8 cellular contexts compared by ENCODE assay signal in the genomic region with DNA sequence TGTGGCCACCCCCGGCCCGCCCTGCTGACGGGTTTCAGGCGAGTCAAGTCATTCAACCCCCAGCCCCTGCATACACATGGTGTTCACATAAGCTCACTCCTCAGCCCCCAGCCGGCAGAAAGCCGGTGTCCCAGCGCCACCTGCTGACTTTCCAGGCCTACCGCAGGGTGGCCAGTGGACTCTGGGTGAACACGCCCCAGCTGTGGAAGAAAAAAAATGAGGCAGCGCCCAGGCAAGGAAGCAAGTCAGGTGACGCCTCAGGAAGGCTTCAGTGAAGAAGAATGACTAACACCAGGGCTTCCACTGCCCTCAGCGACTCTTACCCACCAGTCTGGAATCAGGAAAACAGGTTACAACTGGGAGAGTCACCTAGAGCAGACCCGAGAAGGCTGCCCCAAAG. TPM values are rescaled to one million over a fixed set of nuclear protein-coding genes. Genes with fewer than 3 reads are reported as not detected.
A peak's percentile ranks its signal among the peaks of the same experiment; 100 is the strongest.
DNase-seq lines count a peak whose midpoint lies in the region; ATAC-seq, FAIRE-seq and TF ChIP-seq lines count a peak whose summit lies in the region.

No MANE protein-coding gene starts in this region.

- H3K27ac Mint-ChIP-seq in chondrocyte (ENCODE audit: unreplicated experiment) = peak overlapping the region; percentile 49

- TF ChIP-seq RAD21 in HepG2 (CRISPR knock-in tag; IDR thresholded peaks at IDR 0.05) = peak; percentile 31; the same call in 1 of the 2 replicates

- H2AFZ ChIP-seq in HepG2 (ENCODE audit: low read length) = no peak overlapping the region

- no peaks in the 10 kb centered on the region for H3K27me3 Mint-ChIP-seq in chondrocyte (ENCODE audit: low read depth)

- TF ChIP-seq POLR2A in HepG2 (IDR thresholded peaks at IDR 0.05; ENCODE audit: insufficient read depth in 1 of 2, low read depth in 2 of 2, low read length in 2 of 2) (no peak), GM12891 (IDR thresholded peaks at IDR 0.05; ENCODE audit: low read depth, low read length) (no peak)

- TF ChIP-seq CTCF in DOHH2 (IDR thresholded peaks at IDR 0.05; ENCODE audit: low read depth, low read length, poor library complexity, severe bottlenecking) (peak; percentile 53), chondrocyte (IDR thresholded peaks at IDR 0.05) (peak; percentile 81), HepG2 (CRISPR knock-in tag; IDR thresholded peaks at IDR 0.05) (peak; percentile 84)

- in situ Hi-C loops in HepG2 (cut with HindIII; ENCODE audit: extremely low pct_ligation_motif_present, low pct_unique_long_range_greater_than_20kb) = no loop called here

- H3K4me1 ChIP-seq in DOHH2 (ENCODE audit: control insufficient read depth, low read length) (no peaks in the 10 kb centered on the region), HepG2 (ENCODE audit: insufficient read depth, low read length) (no peaks in the 10 kb centered on the region)

- H3K4me3 ChIP-seq in DOHH2 (ENCODE audit: low read length) (no peak overlapping the region), HepG2 (replicated peaks in 1 of 3; ENCODE audit: insufficient read depth in 1 of 3, low read depth in 2 of 3, low read length in 3 of 3) (no peak overlapping the region)

- H3K9me2 ChIP-seq in DOHH2 (replicated peaks; ENCODE audit: control insufficient read depth, low read length) = no peaks in the 10 kb centered on the region

- H3K4me2 ChIP-seq in DOHH2 (ENCODE audit: low read length) (no peak overlapping the region), HepG2 (ENCODE audit: low read depth, low read length) (no peak overlapping the region)

- WGBS in HepG2 (ENCODE audit: low lambda C conversion rate) = 43% methylated on average over 2 of the region's 13 CpGs

- H3F3A ChIP-seq in DOHH2 (ENCODE audit: control insufficient read depth, insufficient read depth) = no peaks in the 10 kb centered on the region

- H3K9me3 ChIP-seq in DOHH2 (ENCODE audit: control insufficient read depth, insufficient read depth, low read length) (no peaks in the 10 kb centered on the region), HepG2 (ENCODE audit: low read length) (no peaks in the 10 kb centered on the region)

- H4K20me1 ChIP-seq in DOHH2 (ENCODE audit: control insufficient read depth, insufficient read depth, low read depth, low read length) (no peaks in the 10 kb centered on the region), HepG2 (ENCODE audit: insufficient read depth, low read length) (no peaks in the 10 kb centered on the region)

- no peak overlapping the region for H3K27ac ChIP-seq in DOHH2 (ENCODE audit: low read depth, low read length)
- H3K27ac ChIP-seq in HepG2 (ENCODE audit: extremely low read length, insufficient read depth, low read length) = no peak overlapping the region

- H3K4me3 Mint-ChIP-seq in chondrocyte (ENCODE audit: unreplicated experiment) = no peak overlapping the region

- CTCF ChIA-PET in HepG2 (lab: Yijun Ruan, JAX; ENCODE audit: low intra/inter-chr PET ratio, low total read pairs) = interaction anchor here (0.6 kb wide), 1 partner anchor 39 kb away, joined by 3 read pairs; no protein-coding TSS in a partner anchor

- H3K27me3 ChIP-seq in DOHH2 (ENCODE audit: control insufficient read depth, low read length) (no peaks in the 10 kb centered on the region), HepG2 (ENCODE audit: control insufficient read depth in 1 of 2, insufficient read depth in 2 of 2, low read length in 2 of 2) (no peaks in the 10 kb centered on the region)

- H3K9me3 Mint-ChIP-seq in chondrocyte (ENCODE audit: low read depth) = peaks cover 9% of the 10 kb centered on the region

- peaks cover 5% of the 10 kb centered on the region for H3K36me3 Mint-ChIP-seq in chondrocyte (ENCODE audit: low read depth)

- intact Hi-C loops in HepG2 (cut with micrococcal nuclease; ENCODE audit: unreplicated experiment) = no loop called here

- no TSS peak for BruUV-seq in HepG2 (replicated peaks; lab: Mats Ljungman, UMichigan)

- H3K79me2 ChIP-seq in DOHH2 (ENCODE audit: control insufficient read depth, low read length) (no peaks in the 10 kb centered on the region), HepG2 (ENCODE audit: insufficient read depth, low read length) (peaks cover 2% of the 10 kb centered on the region)

- no peak overlapping the region for H3K9ac ChIP-seq in HepG2 (ENCODE audit: insufficient read depth, low read depth, low read length)

- FAIRE-seq in HepG2 (lab: Jason Lieb, UNC) (peak; percentile 75), GM12891 (lab: Jason Lieb, UNC) (no peak)

- H3K4me1 Mint-ChIP-seq in chondrocyte (ENCODE audit: low read depth) = peaks cover 20% of the 10 kb centered on the region

- POLR2A ChIA-PET in HepG2 (lab: Yijun Ruan, JAX) = interaction anchor here (0.9 to 1.4 kb wide), 3 partner anchors 11 to 15 kb away, joined by 3 to 8 read pairs (median 4); no protein-coding TSS in a partner anchor

- DNase-seq in HuH-7.5 (ENCODE audit: low spot score) = peak; percentile 68
- peak; percentile 83 for DNase-seq in SW480 (ENCODE audit: low spot score)
- DNase-seq in chondrocyte (ENCODE audit: low spot score) = no peak
- peak; percentile 65 for DNase-seq in HepG2 (ENCODE audit: low spot score)
- peak; percentile 38 for DNase-seq in stimulated activated naive CD8-positive, alpha-beta T cell treated with anti-CD3 and anti-CD28 coated beads, Interleukin-15, Interleukin-2, amounts not matched to agents 100 U/mL and 50 U/mL, for 24 hours
- DNase-seq in GM12891 (ENCODE audit: insufficient read length, low spot score) = no peak
- no peak for DNase-seq in NK-92 treated with Interleukin-12 subunit alpha and Interleukin-12 subunit beta, amount 100 ng/mL, for 24 hours (lab: John Stamatoyannopoulos, UW)

- peak; percentile 86 for ATAC-seq in HepG2
- peak; percentile 74 for ATAC-seq in stimulated activated naive CD8-positive, alpha-beta T cell treated with anti-CD3 and anti-CD28 coated beads, Interleukin-15, Interleukin-2, amounts not matched to agents 100 U/mL and 50 U/mL, for 24 hours

- no peak for TF ChIP-seq EP300 in HepG2 (IDR thresholded peaks at IDR 0.05; ENCODE audit: low read depth in 2 of 2, low read length in 2 of 2)
- no peak for TF ChIP-seq EP300 in HepG2 (CRISPR knock-in tag; IDR thresholded peaks at IDR 0.05; ENCODE audit: borderline replicate concordance)

- H3K36me3 ChIP-seq in DOHH2 (ENCODE audit: control insufficient read depth, low read length) (no peaks in the 10 kb centered on the region; the same call in 1 of the 2 replicates), HepG2 (replicated peaks in 1 of 2; ENCODE audit: control insufficient read depth in 1 of 2, insufficient read depth in 2 of 2, low read length in 2 of 2) (peaks cover 5 to 13% of the 10 kb centered on the region in 2 experiments; a peak in 4 of 5 replicates)

RNA-seq across cellular contexts. Expression of a gene that starts 15.8 kb away (rescaled TPM):
- total RNA-seq in chondrocyte = 144 to 153 TPM (median 147 TPM) in 3 replicates
- 101 and 178 TPM in 2 replicates for total RNA-seq in HepG2 (2016; rRNA removed; fragmentation: Illumina TruSeq; extraction: Trizol)
- total RNA-seq in HepG2 (2016; cell fraction: cytosol; rRNA removed; fragmentation: Illumina TruSeq; extraction: Trizol; ENCODE audit: low read depth) = 102 and 117 TPM in 2 replicates
- total RNA-seq in HepG2 (2016; cell fraction: insoluble cytoplasmic fraction; rRNA removed; fragmentation: Illumina TruSeq; extraction: Trizol) = 101 and 181 TPM in 2 replicates
- 109 and 120 TPM in 2 replicates for total RNA-seq in HepG2 (2016; cell fraction: membrane; rRNA removed; fragmentation: Illumina TruSeq; extraction: Trizol)
- total RNA-seq in HepG2 (2016; cell fraction: nucleus; rRNA removed; fragmentation: Illumina TruSeq; extraction: Trizol) = 130 and 143 TPM in 2 replicates
- polyA plus RNA-seq in HepG2 (2011; rRNA removed) = 139 and 155 TPM in 2 replicates
- polyA plus RNA-seq in HepG2 (2011; cell fraction: cytosol; rRNA removed) = 152 and 160 TPM in 2 replicates
- 78.1 and 93.1 TPM in 2 replicates for polyA plus RNA-seq in HepG2 (2011; cell fraction: nucleus; rRNA removed)
- 231 and 288 TPM in 2 replicates for polyA plus RNA-seq in HepG2 (2012)
- 105 and 124 TPM in 2 replicates for polyA plus RNA-seq in HepG2 (2016; cell fraction: cytosol; fragmentation: Illumina TruSeq; extraction: Trizol; ENCODE audit: low read depth)
- 93.2 and 96.9 TPM in 2 replicates for polyA plus RNA-seq in HepG2 (2016; cell fraction: insoluble cytoplasmic fraction; fragmentation: Illumina TruSeq; extraction: Trizol; ENCODE audit: low read depth)
- 94.8 and 109 TPM in 2 replicates for polyA plus RNA-seq in HepG2 (2016; cell fraction: membrane; fragmentation: Illumina TruSeq; extraction: Trizol; ENCODE audit: low read depth)
- 219 and 236 TPM in 2 replicates for polyA plus RNA-seq in HepG2 (2016; cell fraction: nucleus; fragmentation: Illumina TruSeq; extraction: Trizol; ENCODE audit: insufficient read depth, low read depth)
- polyA minus RNA-seq in HepG2 (2011; rRNA and poly(A)+ RNA removed; ENCODE audit: low replicate concordance) = 297 and 320 TPM in 2 replicates
- polyA minus RNA-seq in HepG2 (2011; cell fraction: cytosol; rRNA and poly(A)+ RNA removed) = 61.3 and 65.4 TPM in 2 replicates
- polyA minus RNA-seq in HepG2 (2011; cell fraction: nucleus; rRNA and poly(A)+ RNA removed) = 46.2 and 58.7 TPM in 2 replicates
- polyA plus RNA-seq in GM12891 (2012; ENCODE audit: low read depth, missing spikeins) = 105 TPM

RNA-seq across cellular contexts. Expression of a gene that starts 16.2 kb away (rescaled TPM):
- total RNA-seq in chondrocyte (19.0 to 25.4 TPM (median 20.3 TPM) in 3 replicates), HepG2 (2016; rRNA removed; fragmentation: Illumina TruSeq; extraction: Trizol) (10.1 and 15.9 TPM in 2 replicates)
- 1.6 and 2.0 TPM in 2 replicates for total RNA-seq in HepG2 (2016; cell fraction: cytosol; rRNA removed; fragmentation: Illumina TruSeq; extraction: Trizol; ENCODE audit: low read depth)
- total RNA-seq in HepG2 (2016; cell fraction: insoluble cytoplasmic fraction; rRNA removed; fragmentation: Illumina TruSeq; extraction: Trizol) = 9.1 and 16.2 TPM in 2 replicates
- 5.1 and 7.8 TPM in 2 replicates for total RNA-seq in HepG2 (2016; cell fraction: membrane; rRNA removed; fragmentation: Illumina TruSeq; extraction: Trizol)
- total RNA-seq in HepG2 (2016; cell fraction: nucleus; rRNA removed; fragmentation: Illumina TruSeq; extraction: Trizol) = 14.6 and 18.2 TPM in 2 replicates
- polyA plus RNA-seq in HepG2 (2011; rRNA removed) = 11.4 and 15.4 TPM in 2 replicates
- 7.2 and 9.7 TPM in 2 replicates for polyA plus RNA-seq in HepG2 (2011; cell fraction: cytosol; rRNA removed)
- polyA plus RNA-seq in HepG2 (2011; cell fraction: nucleus; rRNA removed) = 50.2 and 59.9 TPM in 2 replicates
- 19.7 and 23.2 TPM in 2 replicates for polyA plus RNA-seq in HepG2 (2012)
- polyA plus RNA-seq in HepG2 (2016; cell fraction: cytosol; fragmentation: Illumina TruSeq; extraction: Trizol; ENCODE audit: low read depth) = 2.1 and 2.2 TPM in 2 replicates
- polyA plus RNA-seq in HepG2 (2016; cell fraction: insoluble cytoplasmic fraction; fragmentation: Illumina TruSeq; extraction: Trizol; ENCODE audit: low read depth) = 8.6 and 12.6 TPM in 2 replicates
- polyA plus RNA-seq in HepG2 (2016; cell fraction: membrane; fragmentation: Illumina TruSeq; extraction: Trizol; ENCODE audit: low read depth) = 4.3 and 5.1 TPM in 2 replicates
- polyA plus RNA-seq in HepG2 (2016; cell fraction: nucleus; fragmentation: Illumina TruSeq; extraction: Trizol; ENCODE audit: insufficient read depth, low read depth) = 34.6 and 36.9 TPM in 2 replicates
- polyA minus RNA-seq in HepG2 (2011; rRNA and poly(A)+ RNA removed; ENCODE audit: low replicate concordance) = 25.4 and 48.9 TPM in 2 replicates
- polyA minus RNA-seq in HepG2 (2011; cell fraction: cytosol; rRNA and poly(A)+ RNA removed) = 19.4 and 20.9 TPM in 2 replicates
- polyA minus RNA-seq in HepG2 (2011; cell fraction: nucleus; rRNA and poly(A)+ RNA removed) = 25.5 and 30.1 TPM in 2 replicates
- 2.1 TPM for polyA plus RNA-seq in GM12891 (2012; ENCODE audit: low read depth, missing spikeins)

RNA-seq across cellular contexts. Expression of a gene that starts 20.7 kb away (rescaled TPM):
- total RNA-seq in chondrocyte (47.6 to 71.1 TPM (median 70.6 TPM) in 3 replicates), HepG2 (2016; rRNA removed; fragmentation: Illumina TruSeq; extraction: Trizol) (9.0 and 13.9 TPM in 2 replicates)
- total RNA-seq in HepG2 (2016; cell fraction: cytosol; rRNA removed; fragmentation: Illumina TruSeq; extraction: Trizol; ENCODE audit: low read depth) = 5.6 and 6.3 TPM in 2 replicates
- total RNA-seq in HepG2 (2016; cell fraction: insoluble cytoplasmic fraction; rRNA removed; fragmentation: Illumina TruSeq; extraction: Trizol) = 8.6 and 16.2 TPM in 2 replicates
- total RNA-seq in HepG2 (2016; cell fraction: membrane; rRNA removed; fragmentation: Illumina TruSeq; extraction: Trizol) = 22.0 and 22.3 TPM in 2 replicates
- 11.0 and 18.5 TPM in 2 replicates for total RNA-seq in HepG2 (2016; cell fraction: nucleus; rRNA removed; fragmentation: Illumina TruSeq; extraction: Trizol)
- polyA plus RNA-seq in HepG2 (2011; rRNA removed) = 176 and 264 TPM in 2 replicates
- polyA plus RNA-seq in HepG2 (2011; cell fraction: cytosol; rRNA removed) = 196 and 214 TPM in 2 replicates
- polyA plus RNA-seq in HepG2 (2011; cell fraction: nucleus; rRNA removed) = 723 and 745 TPM in 2 replicates
- polyA plus RNA-seq in HepG2 (2012) = 356 and 405 TPM in 2 replicates
- 10.4 and 12.7 TPM in 2 replicates for polyA plus RNA-seq in HepG2 (2016; cell fraction: cytosol; fragmentation: Illumina TruSeq; extraction: Trizol; ENCODE audit: low read depth)
- 19.8 and 27.0 TPM in 2 replicates for polyA plus RNA-seq in HepG2 (2016; cell fraction: insoluble cytoplasmic fraction; fragmentation: Illumina TruSeq; extraction: Trizol; ENCODE audit: low read depth)
- 35.0 and 35.9 TPM in 2 replicates for polyA plus RNA-seq in HepG2 (2016; cell fraction: membrane; fragmentation: Illumina TruSeq; extraction: Trizol; ENCODE audit: low read depth)
- polyA plus RNA-seq in HepG2 (2016; cell fraction: nucleus; fragmentation: Illumina TruSeq; extraction: Trizol; ENCODE audit: insufficient read depth, low read depth) = 58.3 and 60.5 TPM in 2 replicates
- 85.4 and 544 TPM in 2 replicates for polyA minus RNA-seq in HepG2 (2011; rRNA and poly(A)+ RNA removed; ENCODE audit: low replicate concordance)
- polyA minus RNA-seq in HepG2 (2011; cell fraction: cytosol; rRNA and poly(A)+ RNA removed) = 145 and 181 TPM in 2 replicates
- 106 and 150 TPM in 2 replicates for polyA minus RNA-seq in HepG2 (2011; cell fraction: nucleus; rRNA and poly(A)+ RNA removed)
- polyA plus RNA-seq in GM12891 (2012; ENCODE audit: low read depth, missing spikeins) = 3.0 TPM

RNA-seq across cellular contexts. Expression of a gene that starts 34.8 kb away (rescaled TPM):
- total RNA-seq in chondrocyte = 3.2 to 3.8 TPM (median 3.5 TPM) in 3 replicates
- not detected in 2 replicates for total RNA-seq in HepG2 (2016; rRNA removed; fragmentation: Illumina TruSeq; extraction: Trizol)
- not detected in 2 replicates for total RNA-seq in HepG2 (2016; cell fraction: cytosol; rRNA removed; fragmentation: Illumina TruSeq; extraction: Trizol; ENCODE audit: low read depth)
- not detected in 2 replicates for total RNA-seq in HepG2 (2016; cell fraction: insoluble cytoplasmic fraction; rRNA removed; fragmentation: Illumina TruSeq; extraction: Trizol)
- total RNA-seq in HepG2 (2016; cell fraction: membrane; rRNA removed; fragmentation: Illumina TruSeq; extraction: Trizol) = not detected in 2 replicates
- total RNA-seq in HepG2 (2016; cell fraction: nucleus; rRNA removed; fragmentation: Illumina TruSeq; extraction: Trizol) = not detected in 2 replicates
- 33.1 and 55.3 TPM in 2 replicates for polyA plus RNA-seq in HepG2 (2011; rRNA removed)
- polyA plus RNA-seq in HepG2 (2011; cell fraction: cytosol; rRNA removed) = 25.3 and 25.4 TPM in 2 replicates
- polyA plus RNA-seq in HepG2 (2011; cell fraction: nucleus; rRNA removed) = 294 and 322 TPM in 2 replicates
- polyA plus RNA-seq in HepG2 (2012) = 32.4 and 45.3 TPM in 2 replicates
- polyA plus RNA-seq in HepG2 (2016; cell fraction: cytosol; fragmentation: Illumina TruSeq; extraction: Trizol; ENCODE audit: low read depth) = 0.12 TPM in 1 of 2 replicates, not detected in the other
- polyA plus RNA-seq in HepG2 (2016; cell fraction: insoluble cytoplasmic fraction; fragmentation: Illumina TruSeq; extraction: Trizol; ENCODE audit: low read depth) = not detected in 2 replicates
- not detected in 2 replicates for polyA plus RNA-seq in HepG2 (2016; cell fraction: membrane; fragmentation: Illumina TruSeq; extraction: Trizol; ENCODE audit: low read depth)
- polyA plus RNA-seq in HepG2 (2016; cell fraction: nucleus; fragmentation: Illumina TruSeq; extraction: Trizol; ENCODE audit: insufficient read depth, low read depth) = 1.2 TPM in 1 of 2 replicates, not detected in the other
- 0.91 and 21.5 TPM in 2 replicates for polyA minus RNA-seq in HepG2 (2011; rRNA and poly(A)+ RNA removed; ENCODE audit: low replicate concordance)
- 8.9 and 13.2 TPM in 2 replicates for polyA minus RNA-seq in HepG2 (2011; cell fraction: cytosol; rRNA and poly(A)+ RNA removed)
- 42.2 and 53.6 TPM in 2 replicates for polyA minus RNA-seq in HepG2 (2011; cell fraction: nucleus; rRNA and poly(A)+ RNA removed)
- polyA plus RNA-seq in GM12891 (2012; ENCODE audit: low read depth, missing spikeins) = 2.8 TPM

RNA-seq across cellular contexts. Expression of a gene that starts 55.6 kb away (rescaled TPM):
- total RNA-seq in chondrocyte = 8.5 to 36.3 TPM (median 34.8 TPM) in 3 replicates
- 1.2 and 3.0 TPM in 2 replicates for total RNA-seq in HepG2 (2016; rRNA removed; fragmentation: Illumina TruSeq; extraction: Trizol)
- total RNA-seq in HepG2 (2016; cell fraction: cytosol; rRNA removed; fragmentation: Illumina TruSeq; extraction: Trizol; ENCODE audit: low read depth) = 0.20 and 0.62 TPM in 2 replicates
- total RNA-seq in HepG2 (2016; cell fraction: insoluble cytoplasmic fraction; rRNA removed; fragmentation: Illumina TruSeq; extraction: Trizol) = 0.51 and 3.2 TPM in 2 replicates
- total RNA-seq in HepG2 (2016; cell fraction: membrane; rRNA removed; fragmentation: Illumina TruSeq; extraction: Trizol) = 0.90 and 1.4 TPM in 2 replicates
- 3.6 and 5.9 TPM in 2 replicates for total RNA-seq in HepG2 (2016; cell fraction: nucleus; rRNA removed; fragmentation: Illumina TruSeq; extraction: Trizol)
- polyA plus RNA-seq in HepG2 (2011; rRNA removed) = 6.9 and 8.1 TPM in 2 replicates
- polyA plus RNA-seq in HepG2 (2011; cell fraction: cytosol; rRNA removed) = 2.0 and 3.8 TPM in 2 replicates
- 40.4 and 58.7 TPM in 2 replicates for polyA plus RNA-seq in HepG2 (2011; cell fraction: nucleus; rRNA removed)
- 3.4 and 5.7 TPM in 2 replicates for polyA plus RNA-seq in HepG2 (2012)
- 0.61 and 0.93 TPM in 2 replicates for polyA plus RNA-seq in HepG2 (2016; cell fraction: cytosol; fragmentation: Illumina TruSeq; extraction: Trizol; ENCODE audit: low read depth)
- 1.8 and 2.9 TPM in 2 replicates for polyA plus RNA-seq in HepG2 (2016; cell fraction: insoluble cytoplasmic fraction; fragmentation: Illumina TruSeq; extraction: Trizol; ENCODE audit: low read depth)
- polyA plus RNA-seq in HepG2 (2016; cell fraction: membrane; fragmentation: Illumina TruSeq; extraction: Trizol; ENCODE audit: low read depth) = 2.0 and 2.3 TPM in 2 replicates
- 20.2 and 27.0 TPM in 2 replicates for polyA plus RNA-seq in HepG2 (2016; cell fraction: nucleus; fragmentation: Illumina TruSeq; extraction: Trizol; ENCODE audit: insufficient read depth, low read depth)
- 0.68 and 8.0 TPM in 2 replicates for polyA minus RNA-seq in HepG2 (2011; rRNA and poly(A)+ RNA removed; ENCODE audit: low replicate concordance)
- polyA minus RNA-seq in HepG2 (2011; cell fraction: cytosol; rRNA and poly(A)+ RNA removed) = 5.1 and 5.5 TPM in 2 replicates
- polyA minus RNA-seq in HepG2 (2011; cell fraction: nucleus; rRNA and poly(A)+ RNA removed) = 5.0 and 6.8 TPM in 2 replicates
- 0.03 TPM for polyA plus RNA-seq in GM12891 (2012; ENCODE audit: low read depth, missing spikeins)

Comparison
In these comparisons a context has a peak if more than half of its experiments do, and no peak if none do; other contexts are left out.
1. DNase-seq: peak in HuH-7.5 (single experiment), SW480 (single experiment), HepG2 (single experiment) and stimulated activated naive CD8-positive, alpha-beta T cell treated with anti-CD3 and anti-CD28 coated beads, Interleukin-15, Interleukin-2, amounts not matched to agents 100 U/mL and 50 U/mL, for 24 hours (single experiment); none in chondrocyte (single experiment), GM12891 (single experiment) and NK-92 treated with Interleukin-12 subunit alpha and Interleukin-12 subunit beta, amount 100 ng/mL, for 24 hours (single experiment).
2. Peak in every context shown above with its lines, with median percentiles within 50 percentile points of each other: CTCF ChIP-seq.